In the genomic region with DNA sequence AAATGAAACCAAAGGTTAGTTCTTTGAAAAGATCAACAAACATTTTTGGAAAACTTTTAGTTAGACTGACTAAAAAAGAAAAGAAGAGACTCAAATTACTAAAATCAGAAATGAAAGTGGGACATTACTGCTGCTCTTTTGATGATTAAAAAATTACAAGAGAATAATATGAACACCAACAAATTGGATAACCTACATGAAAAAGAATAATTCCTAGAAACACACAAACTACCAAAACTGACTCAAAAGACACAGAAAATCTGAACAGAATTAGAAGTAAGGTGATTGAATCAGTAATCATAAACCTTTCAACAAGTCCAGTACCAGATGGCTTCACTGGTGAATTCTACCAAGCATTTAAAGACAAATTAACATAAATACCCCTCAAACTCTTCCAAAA, we compare ENCODE assay signal across 11 cellular contexts. TPM values are rescaled to one million over a fixed set of nuclear protein-coding genes. Genes with fewer than 3 reads are reported as not detected.
DNase-seq lines count a peak whose midpoint lies in the region; ATAC-seq lines count a peak whose summit lies in the region.
"Had no signal": no experiment of that assay in that cellular context is flagged by ENCODE, and none has a peak within 500 bp of the region (broad histone marks: within the 10 kb centered on the region; RNA-seq: fewer than 3 reads in every experiment).

No MANE protein-coding gene starts in this region.

- ATAC-seq in HG02885 (IDR thresholded peaks at IDR 0.05; ENCODE audit: poor library complexity, unreplicated experiment) = peak; percentile 41
- ATAC-seq in activated naive CD8-positive, alpha-beta T cell treated with anti-CD3 and anti-CD28 coated beads, Interleukin-2, amount 10 ng/mL, durations not matched to agents 7 days and 5 days (ENCODE audit: low read depth) = no peak
- ATAC-seq in GM18520 (IDR thresholded peaks at IDR 0.05; ENCODE audit: unreplicated experiment) = no peak
- ATAC-seq: HCT116 had no signal

- H3K36me3 Mint-ChIP-seq in activated CD4-positive, alpha-beta T cell treated with anti-CD3 and anti-CD28 coated beads, Interleukin-2, amount 10 ng/mL, durations not matched to agents 7 days and 5 days (ENCODE audit: low read depth) = peaks cover 34% of the 10 kb centered on the region
- peaks cover 15% of the 10 kb centered on the region for H3K36me3 Mint-ChIP-seq in activated naive CD8-positive, alpha-beta T cell treated with anti-CD3 and anti-CD28 coated beads, Interleukin-2, amount 10 ng/mL, durations not matched to agents 7 days and 5 days

- no peaks in the 10 kb centered on the region for H3K27me3 Mint-ChIP-seq in activated CD4-positive, alpha-beta T cell treated with anti-CD3 and anti-CD28 coated beads, Interleukin-2, amount 10 ng/mL, durations not matched to agents 7 days and 5 days
- H3K27me3 Mint-ChIP-seq in activated naive CD8-positive, alpha-beta T cell treated with anti-CD3 and anti-CD28 coated beads, Interleukin-2, amount 10 ng/mL, durations not matched to agents 7 days and 5 days = no peaks in the 10 kb centered on the region
- H3K27me3 Mint-ChIP-seq: memory B cell had no signal

- H3K4me3 ChIP-seq in skin epidermis = no peak overlapping the region

- H3K4me1 Mint-ChIP-seq in activated CD4-positive, alpha-beta T cell treated with anti-CD3 and anti-CD28 coated beads, Interleukin-2, amount 10 ng/mL, durations not matched to agents 7 days and 5 days = peaks cover 66% of the 10 kb centered on the region
- H3K4me1 Mint-ChIP-seq in activated naive CD8-positive, alpha-beta T cell treated with anti-CD3 and anti-CD28 coated beads, Interleukin-2, amount 10 ng/mL, durations not matched to agents 7 days and 5 days = peaks cover 42% of the 10 kb centered on the region

- peak overlapping the region in 11 of 21 experiments; percentile 3 to 73 (median 34) for H3K27ac ChIP-seq in skin epidermis

- H3K9me3 Mint-ChIP-seq in activated CD4-positive, alpha-beta T cell treated with anti-CD3 and anti-CD28 coated beads, Interleukin-2, amount 10 ng/mL, durations not matched to agents 7 days and 5 days = peaks cover 4% of the 10 kb centered on the region
- H3K9me3 Mint-ChIP-seq in activated naive CD8-positive, alpha-beta T cell treated with anti-CD3 and anti-CD28 coated beads, Interleukin-2, amount 10 ng/mL, durations not matched to agents 7 days and 5 days = peaks cover 3% of the 10 kb centered on the region
- H3K9me3 Mint-ChIP-seq: memory B cell had no signal

- peak overlapping the region; percentile 70 for H3K4me3 Mint-ChIP-seq in activated CD4-positive, alpha-beta T cell treated with anti-CD3 and anti-CD28 coated beads, Interleukin-2, amount 10 ng/mL, durations not matched to agents 7 days and 5 days
- H3K4me3 Mint-ChIP-seq in activated naive CD8-positive, alpha-beta T cell treated with anti-CD3 and anti-CD28 coated beads, Interleukin-2, amount 10 ng/mL, durations not matched to agents 7 days and 5 days = peak overlapping the region; percentile 84
- H3K4me3 Mint-ChIP-seq: memory B cell had no signal

- H3K27ac Mint-ChIP-seq in activated CD4-positive, alpha-beta T cell treated with anti-CD3 and anti-CD28 coated beads, Interleukin-2, amount 10 ng/mL, durations not matched to agents 7 days and 5 days = peak overlapping the region; percentile 85
- H3K27ac Mint-ChIP-seq in activated naive CD8-positive, alpha-beta T cell treated with anti-CD3 and anti-CD28 coated beads, Interleukin-2, amount 10 ng/mL, durations not matched to agents 7 days and 5 days = peak overlapping the region; percentile 87
- H3K27ac Mint-ChIP-seq: memory B cell had no signal

- POLR2A ChIA-PET in activated CD4-positive, alpha-beta T cell treated with anti-CD3 and anti-CD28 coated beads, Interleukin-2, amount 10 ng/mL, durations not matched to agents 7 days and 5 days (lab: Charles Lee) = no interaction called here
- POLR2A ChIA-PET in activated naive CD8-positive, alpha-beta T cell treated with anti-CD3 and anti-CD28 coated beads, Interleukin-2, amount 10 ng/mL, durations not matched to agents 7 days and 5 days (lab: Charles Lee) = no interaction called here

- CTCF ChIA-PET in activated CD4-positive, alpha-beta T cell treated with anti-CD3 and anti-CD28 coated beads, Interleukin-2, amount 10 ng/mL, durations not matched to agents 7 days and 5 days (lab: Charles Lee) = no interaction called here

- DNase-seq in activated CD4-positive, alpha-beta T cell treated with anti-CD3 and anti-CD28 coated beads, Interleukin-2, amount 10 ng/mL, durations not matched to agents 7 days and 5 days = no peak
- no peak for DNase-seq in activated CD4-positive, alpha-beta T cell treated with anti-CD3 and anti-CD28 coated beads for 48 hours
- DNase-seq in activated naive CD8-positive, alpha-beta T cell treated with anti-CD3 and anti-CD28 coated beads, Interleukin-2, amount 10 ng/mL, durations not matched to agents 7 days and 5 days = no peak
- DNase-seq in NCI-H2171 (lab: John Stamatoyannopoulos, UW) (no peak), NCI-H2029 treated with DMSO at 0.1 percent for 48 hours (lab: John Stamatoyannopoulos, UW) (no peak)
- DNase-seq: activated CD8-positive, alpha-beta memory T cell treated with anti-CD3 and anti-CD28 coated beads, Interleukin-2, amount 50 U/mL, for 4 hours had no signal

RNA-seq across cellular contexts. Expression of a gene that starts 5.6 kb away (rescaled TPM):
- 10 to 100 TPM; 21.6 to 24.1 TPM for total RNA-seq in activated CD4-positive, alpha-beta T cell treated with anti-CD3 and anti-CD28 coated beads, Interleukin-2, amount 10 ng/mL, durations not matched to agents 7 days and 5 days
- total RNA-seq in activated naive CD8-positive, alpha-beta T cell treated with anti-CD3 and anti-CD28 coated beads, Interleukin-2, amount 10 ng/mL, durations not matched to agents 7 days and 5 days = 10 to 100 TPM; 19.4 to 20.6 TPM
